26 cellular contexts compared by ENCODE assay signal in the genomic region with DNA sequence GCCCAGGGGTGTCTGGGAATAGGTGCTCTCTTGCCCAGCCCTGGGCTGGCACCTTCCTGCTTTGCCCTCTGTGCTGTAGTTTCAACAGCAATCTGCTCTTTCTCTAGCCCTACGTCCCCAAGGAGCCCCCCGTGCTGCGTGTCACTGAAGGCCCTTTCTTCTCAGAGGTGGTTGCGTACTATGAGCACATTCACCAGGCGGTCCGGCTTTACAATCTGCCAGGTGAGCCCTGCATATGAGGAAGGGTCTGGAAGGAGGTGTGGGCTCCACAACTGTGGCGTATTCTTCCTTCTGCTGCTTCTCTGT. TPM values are rescaled to one million over a fixed set of nuclear protein-coding genes. Genes with fewer than 3 reads are reported as not detected.
"Had no signal": no experiment of that assay in that cellular context is flagged by ENCODE, and none has a peak within 500 bp of the region (broad histone marks: within the 10 kb centered on the region; RNA-seq: fewer than 3 reads in every experiment).

No MANE protein-coding gene starts in this region.

- H3K4me3 Mint-ChIP-seq: immature natural killer cell; naive thymus-derived CD4-positive, alpha-beta T cell; nephron; neural progenitor cell; type B pancreatic cell had no signal

- H3K9me3 ChIP-seq: ovary, psoas muscle, testis, tibial artery had no signal

- H3K9me3 Mint-ChIP-seq: immature natural killer cell; naive thymus-derived CD4-positive, alpha-beta T cell; nephron; neural progenitor cell; type B pancreatic cell had no signal

- H3K27ac Mint-ChIP-seq: immature natural killer cell; naive thymus-derived CD4-positive, alpha-beta T cell; nephron; neural progenitor cell; type B pancreatic cell had no signal

- H3K27ac ChIP-seq: neural progenitor cell, ovary, psoas muscle, skin epidermis, testis, tibial artery had no signal

- H3K27me3 ChIP-seq: dorsolateral prefrontal cortex, neural progenitor cell, ovary, testis, tibial artery had no signal

- H3K4me1 Mint-ChIP-seq: immature natural killer cell, neural progenitor cell had no signal

- ATAC-seq: naive thymus-derived CD4-positive, alpha-beta T cell; psoas muscle; right cardiac atrium; stimulated activated naive CD8-positive, alpha-beta T cell treated with anti-CD3 and anti-CD28 coated beads, Interleukin-15, Interleukin-2, amounts not matched to agents 100 U/mL and 50 U/mL, for 24 hours had no signal

- H3K36me3 ChIP-seq: neural progenitor cell, ovary had no signal

- H3K4me1 ChIP-seq: neural progenitor cell, tibial artery had no signal

- H3K27me3 Mint-ChIP-seq: naive thymus-derived CD4-positive, alpha-beta T cell; type B pancreatic cell had no signal

- DNase-seq: cerebellar nuclear complex; cortex of kidney; dorsolateral prefrontal cortex; effector CD4-positive, alpha-beta T cell; hypothalamus; immature natural killer cell; islet precursor cell; kidney glomerular epithelial cell; mammary epithelial cell; mesendoderm; midbrain; naive thymus-derived CD4-positive, alpha-beta T cell; occipital lobe; ovary; stimulated activated CD4-positive, alpha-beta T cell treated with anti-CD3 and anti-CD28 coated beads, Interleukin-15, amount 100 ng/mL, for 24 hours; stimulated activated CD4-positive, alpha-beta T cell treated with anti-CD3 and anti-CD28 coated beads, Interleukin-2, amount 100 ng/mL, for 48 hours; stimulated activated naive CD8-positive, alpha-beta T cell treated with anti-CD3 and anti-CD28 coated beads, Interleukin-15, Interleukin-2, amounts not matched to agents 100 U/mL and 50 U/mL, for 24 hours; substantia nigra; testis; tibial artery had no signal

- H3K4me3 ChIP-seq: dorsolateral prefrontal cortex, neural progenitor cell, ovary, psoas muscle, skin epidermis, testis, tibial artery had no signal

RNA-seq across cellular contexts. Expression of a gene that starts 28.4 kb away (rescaled TPM):
- polyA plus RNA-seq: mammary epithelial cell; naive thymus-derived CD4-positive, alpha-beta T cell had no signal
